ENCODE assay signal across 15 cellular contexts in the genomic region with DNA sequence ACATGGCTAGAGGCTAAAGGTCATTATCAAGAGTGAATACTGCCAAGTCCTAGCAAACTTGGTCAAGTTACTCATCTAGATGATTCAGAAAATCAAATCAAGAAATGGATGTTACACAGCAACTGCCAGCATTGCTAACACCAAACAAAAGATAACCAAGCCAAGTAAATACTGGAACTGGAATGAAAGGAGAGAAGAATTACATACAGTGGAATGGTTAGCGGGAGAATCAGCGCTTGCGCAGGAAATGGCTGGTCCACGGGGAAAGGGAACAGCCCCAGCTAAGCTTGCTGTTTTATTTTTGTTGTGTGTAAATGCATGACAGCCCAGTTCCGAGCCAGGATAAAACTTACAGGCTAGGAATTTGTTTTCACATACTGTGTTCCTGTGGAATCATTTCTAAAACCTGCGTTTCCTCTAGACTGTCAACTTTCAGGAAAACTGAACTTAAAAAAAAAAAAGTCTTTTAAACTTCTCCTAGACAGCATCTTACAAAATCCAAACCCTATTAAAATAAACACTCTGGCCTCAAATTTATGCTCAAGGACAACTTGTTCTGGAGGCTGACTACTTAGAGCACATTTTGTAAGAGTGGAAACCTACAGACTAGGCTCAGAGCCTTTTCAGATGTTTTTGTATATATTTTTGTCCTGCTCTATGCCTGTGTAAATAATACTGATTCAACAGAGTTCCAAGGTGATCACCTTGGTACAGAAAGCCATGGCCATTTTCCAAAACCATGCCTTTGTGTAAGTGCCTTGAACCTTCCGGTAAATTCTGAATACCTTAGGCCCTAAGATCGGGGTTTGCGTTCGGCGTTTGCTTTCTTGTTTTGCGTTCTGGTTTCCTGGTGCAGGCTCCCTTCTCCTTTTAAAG. TPM values are rescaled to one million over a fixed set of nuclear protein-coding genes. Genes with fewer than 3 reads are reported as not detected.
A peak's percentile ranks its signal among the peaks of the same experiment; 100 is the strongest.
DNase-seq lines count a peak whose midpoint lies in the region; ATAC-seq, FAIRE-seq and TF ChIP-seq lines count a peak whose summit lies in the region.
"Had no signal": no experiment of that assay in that cellular context is flagged by ENCODE, and none has a peak within 500 bp of the region (broad histone marks: within the 10 kb centered on the region; RNA-seq: fewer than 3 reads in every experiment).

No MANE protein-coding gene starts in this region.

- ATAC-seq in Panc1 (peak; percentile 46; the same call in 1 of the 2 replicates), HG02970 (IDR thresholded peaks at IDR 0.05; ENCODE audit: low FRiP score, unreplicated experiment) (no peak)
- ATAC-seq: naive thymus-derived CD8-positive, alpha-beta T cell had no signal

- peak; percentile 4 for FAIRE-seq in endometrium (lab: Jason Lieb, UNC)

- in situ Hi-C loops in Panc1 (cut with HindIII; ENCODE audit: low pct_unique_long_range_greater_than_20kb, low sequenced_read_pairs) = no loop called here

- POLR2A ChIA-PET in Panc1 (lab: Charles Lee) = no interaction called here

- BruUV-seq in Panc1 (replicated peaks; lab: Mats Ljungman, UMichigan) = no TSS peak

- CTCF ChIA-PET in Panc1 (lab: Charles Lee) = no interaction called here

- H3K27me3 ChIP-seq in Panc1 (ENCODE audit: control insufficient read depth, insufficient read depth, low read length) (no peaks in the 10 kb centered on the region), stomach smooth muscle (ENCODE audit: control insufficient read depth in 1 of 2, insufficient read depth in 2 of 2, low read length in 2 of 2) (no peaks in the 10 kb centered on the region), left ventricle myocardium inferior (ENCODE audit: low read depth) (no peaks in the 10 kb centered on the region)

- H3K9me3 ChIP-seq in Panc1 (ENCODE audit: control insufficient read depth, insufficient read depth, low read depth, low read length) (0 out of 2 replicates have a peak, but pooled peaks cover 3% of the 10 kb centered on the region), stomach smooth muscle (ENCODE audit: control insufficient read depth in 2 of 2, low read length in 2 of 2) (no peaks in the 10 kb centered on the region), left ventricle myocardium inferior (replicated peaks) (no peaks in the 10 kb centered on the region)

- H3K9ac ChIP-seq in stomach smooth muscle (ENCODE audit: low read length in 2 of 2) = peak overlapping the region; percentile 58 to 69

- TF ChIP-seq CTCF in Panc1 (IDR thresholded peaks at IDR 0.05) (no peak), left ventricle myocardium inferior (IDR thresholded peaks at IDR 0.05; ENCODE audit: borderline replicate concordance) (no peak)

- H3K4me3 ChIP-seq in Panc1 (ENCODE audit: low read depth in 2 of 2, low read length in 2 of 2) (no peak overlapping the region), stomach smooth muscle (ENCODE audit: low read length in 2 of 2) (peak overlapping the region; percentile 47 to 54), left ventricle myocardium inferior (no peak overlapping the region)

- H3K4me1 ChIP-seq in Panc1 (ENCODE audit: control insufficient read depth, insufficient read depth, low read length) (peaks cover 14% of the 10 kb centered on the region), stomach smooth muscle (ENCODE audit: control insufficient read depth, insufficient read depth, low read length) (peaks cover 20% of the 10 kb centered on the region), left ventricle myocardium inferior (peaks cover 11% of the 10 kb centered on the region)

- DNase-seq in Panc1 (ENCODE audit: low read depth, low spot score) (no peak), mucosa of gallbladder (ENCODE audit: low spot score) (peak; percentile 53), left ventricle myocardium inferior (no peak), NCI-H1417 (lab: John Stamatoyannopoulos, UW) (no peak), D341Med (ENCODE audit: low spot score) (no peak)
- DNase-seq: activated CD4-positive, alpha-beta T cell treated with anti-CD3 and anti-CD28 coated beads, Interleukin-2, amount 50 U/mL, for 4 hours; erythroblast; KG1; naive thymus-derived CD8-positive, alpha-beta T cell; NCI-H187; NCI-H774; Right ventricle myocardium superior had no signal

- intact Hi-C loops in Panc1 (cut with micrococcal nuclease; ENCODE audit: unreplicated experiment) (no loop called here), left ventricle myocardium inferior (cut with micrococcal nuclease) (no loop called here)

- H3K36me3 ChIP-seq in Panc1 (ENCODE audit: control insufficient read depth, insufficient read depth, low read length) = no peaks in the 10 kb centered on the region; the same call in 1 of the 2 replicates
- H3K36me3 ChIP-seq in stomach smooth muscle (ENCODE audit: control insufficient read depth in 2 of 2, insufficient read depth in 2 of 2, low read length in 2 of 2) = peaks cover 0 to 7% of the 10 kb centered on the region in 2 donors
- no peaks in the 10 kb centered on the region for H3K36me3 ChIP-seq in left ventricle myocardium inferior

- H3K27ac ChIP-seq in Panc1 (ENCODE audit: low read length) (peak overlapping the region; percentile 50), stomach smooth muscle (ENCODE audit: low read length) (peak overlapping the region; percentile 98), left ventricle myocardium inferior (replicated peaks) (no peak overlapping the region)

RNA-seq across cellular contexts. Expression of gene TXNDC2, which starts 30.7 kb away (rescaled TPM):
- total RNA-seq in Panc1 (2021; ENCODE audit: unreplicated experiment) (0.90 TPM), mucosa of gallbladder (not detected), left ventricle myocardium inferior (not detected)
- polyA plus RNA-seq in Panc1 (2012; ENCODE audit: insufficient read length) = 0.48 TPM
- total RNA-seq: naive thymus-derived CD8-positive, alpha-beta T cell; Right ventricle myocardium superior had no signal
- polyA plus RNA-seq: naive thymus-derived CD8-positive, alpha-beta T cell had no signal

RNA-seq across cellular contexts. Expression of gene VAPA, which starts 58.8 kb away (rescaled TPM):
- total RNA-seq in Panc1 (2021; ENCODE audit: unreplicated experiment) = 228 TPM
- polyA plus RNA-seq in Panc1 (2012; ENCODE audit: insufficient read length) = 140 TPM
- 213 TPM for total RNA-seq in mucosa of gallbladder
- total RNA-seq in left ventricle myocardium inferior = 208 TPM

Comparison
In these comparisons a context has a peak if more than half of its experiments do, and no peak if none do; other contexts are left out.
1. H3K4me3 ChIP-seq: peak in stomach smooth muscle (2 of 2); none in Panc1 (0 of 2) and left ventricle myocardium inferior (single experiment).